ENCODE assay signal across 8 cellular contexts in the genomic region with DNA sequence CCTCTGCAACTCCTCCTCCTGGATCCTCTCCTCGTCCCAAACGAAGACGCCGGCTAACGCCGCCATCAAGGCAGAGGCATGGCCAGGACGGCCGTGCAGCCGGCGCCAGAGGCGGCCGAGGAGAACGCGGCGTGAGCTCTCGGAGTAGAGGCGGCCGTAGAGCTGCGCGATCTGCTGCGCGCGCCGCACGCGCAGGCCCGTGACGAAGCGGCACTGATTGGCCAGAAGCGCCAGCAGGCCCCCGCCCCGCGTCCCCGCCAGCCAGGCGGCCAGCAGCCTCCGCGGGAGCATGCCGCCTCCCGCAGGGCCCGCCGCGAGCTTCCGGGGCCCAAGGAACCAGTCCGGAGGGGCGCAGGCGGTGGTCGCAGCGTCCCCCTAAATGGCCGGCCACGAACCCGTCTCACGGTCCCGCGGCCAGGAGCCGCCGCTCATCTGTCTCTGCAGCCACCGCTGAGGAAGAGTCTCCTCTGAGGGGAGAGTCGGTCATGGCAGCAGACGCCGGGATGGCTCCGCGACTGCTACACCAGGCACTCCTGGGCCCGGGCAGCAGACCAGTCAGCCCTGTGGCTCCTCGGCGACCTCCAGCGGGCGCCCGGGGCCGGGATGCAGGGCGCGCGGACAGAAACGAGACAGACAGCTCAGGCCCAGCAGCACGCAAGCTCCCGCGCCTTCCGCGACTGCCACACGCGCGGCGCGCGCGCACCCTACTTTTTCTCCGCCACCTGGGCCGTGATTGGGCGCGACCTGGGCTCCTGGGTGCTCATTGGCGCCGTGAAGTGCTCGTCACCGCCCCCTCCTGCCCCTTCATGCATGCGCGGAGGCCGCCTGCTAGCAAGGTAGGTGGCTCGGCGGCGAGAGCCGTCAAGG. TPM values are rescaled to one million over a fixed set of nuclear protein-coding genes. Genes with fewer than 3 reads are reported as not detected.
DNase-seq lines count a peak whose midpoint lies in the region; FAIRE-seq and TF ChIP-seq lines count a peak whose summit lies in the region.

A gene with protein sequence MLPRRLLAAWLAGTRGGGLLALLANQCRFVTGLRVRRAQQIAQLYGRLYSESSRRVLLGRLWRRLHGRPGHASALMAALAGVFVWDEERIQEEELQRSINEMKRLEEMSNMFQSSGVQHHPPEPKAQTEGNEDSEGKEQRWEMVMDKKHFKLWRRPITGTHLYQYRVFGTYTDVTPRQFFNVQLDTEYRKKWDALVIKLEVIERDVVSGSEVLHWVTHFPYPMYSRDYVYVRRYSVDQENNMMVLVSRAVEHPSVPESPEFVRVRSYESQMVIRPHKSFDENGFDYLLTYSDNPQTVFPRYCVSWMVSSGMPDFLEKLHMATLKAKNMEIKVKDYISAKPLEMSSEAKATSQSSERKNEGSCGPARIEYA (minus strand): TSS at position 684 of the 867 bp plus-strand sequence. CDS start 393 bp downstream, at position 291.

- no peaks in the 10 kb centered on the region for H3K27me3 Mint-ChIP-seq in nephron (ENCODE audit: low read depth)
- H3K27me3 Mint-ChIP-seq in stimulated activated naive CD8-positive, alpha-beta T cell treated with anti-CD3 and anti-CD28 coated beads, Interleukin-15, Interleukin-2, amounts not matched to agents 100 ng/mL and 50 ng/mL, for 24 hours = no peaks in the 10 kb centered on the region

- no peaks in the 10 kb centered on the region for H3K9me3 Mint-ChIP-seq in nephron
- no peaks in the 10 kb centered on the region for H3K9me3 Mint-ChIP-seq in stimulated activated naive CD8-positive, alpha-beta T cell treated with anti-CD3 and anti-CD28 coated beads, Interleukin-15, Interleukin-2, amounts not matched to agents 100 ng/mL and 50 ng/mL, for 24 hours

- peaks cover 43% of the 10 kb centered on the region for H3K4me1 Mint-ChIP-seq in nephron
- peaks cover 57% of the 10 kb centered on the region for H3K4me1 Mint-ChIP-seq in stimulated activated naive CD8-positive, alpha-beta T cell treated with anti-CD3 and anti-CD28 coated beads, Interleukin-15, Interleukin-2, amounts not matched to agents 100 ng/mL and 50 ng/mL, for 24 hours (ENCODE audit: low read depth)

- peaks cover 5% of the 10 kb centered on the region for H3K36me3 Mint-ChIP-seq in nephron (ENCODE audit: low read depth)
- H3K36me3 Mint-ChIP-seq in stimulated activated naive CD8-positive, alpha-beta T cell treated with anti-CD3 and anti-CD28 coated beads, Interleukin-15, Interleukin-2, amounts not matched to agents 100 ng/mL and 50 ng/mL, for 24 hours (ENCODE audit: low read depth) = peaks cover 40% of the 10 kb centered on the region

- TF ChIP-seq CTCF in fibroblast of pulmonary artery (IDR thresholded peaks at IDR 0.05; ENCODE audit: low read length, missing control alignments) = no peak
- no peak for TF ChIP-seq CTCF in nephron (IDR thresholded peaks at IDR 0.05; ENCODE audit: unreplicated experiment in 3 of 3)

- peak; percentile 99 for DNase-seq in ELR (ENCODE audit: low read depth)
- DNase-seq in H54 (ENCODE audit: insufficient read length, low spot score) = peak; percentile 95
- DNase-seq in M059J (ENCODE audit: low read depth) = peak; percentile 95
- peak; percentile 96 to 97 for DNase-seq in SHP77 (lab: John Stamatoyannopoulos, UW)
- DNase-seq in activated effector memory CD4-positive, alpha-beta T cell treated with Interleukin-2 at 50 U/mL for 16 hours = peak; percentile 96
- DNase-seq in fibroblast of pulmonary artery (ENCODE audit: low read depth) = peak; percentile 98

- peak; percentile 93 for TF ChIP-seq POLR2A in H54 (IDR thresholded peaks at IDR 0.05; ENCODE audit: low read depth, low read length)

- FAIRE-seq in H54 (lab: Jason Lieb, UNC) = peak; percentile 89

- H3K27ac Mint-ChIP-seq in nephron = peak within 1 kb of the TSS; percentile 91 to 96 (median 95)
- peak within 1 kb of the TSS; percentile 97 for H3K27ac Mint-ChIP-seq in stimulated activated naive CD8-positive, alpha-beta T cell treated with anti-CD3 and anti-CD28 coated beads, Interleukin-15, Interleukin-2, amounts not matched to agents 100 ng/mL and 50 ng/mL, for 24 hours

- peak within 1 kb of the TSS; percentile 89 for H3K4me3 ChIP-seq in fibroblast of pulmonary artery (replicated peaks; ENCODE audit: low read depth, low read length)

- peak within 1 kb of the TSS; percentile 90 to 98 (median 96) for H3K4me3 Mint-ChIP-seq in nephron
- peak within 1 kb of the TSS; percentile 99 for H3K4me3 Mint-ChIP-seq in stimulated activated naive CD8-positive, alpha-beta T cell treated with anti-CD3 and anti-CD28 coated beads, Interleukin-15, Interleukin-2, amounts not matched to agents 100 ng/mL and 50 ng/mL, for 24 hours

RNA-seq across cellular contexts. Expression of the gene that starts here (rescaled TPM):
- 134 and 160 TPM in 2 replicates for total RNA-seq in M059J (2014; rRNA removed; shearing (Covaris generic))

Comparison
In these comparisons a context has a peak if more than half of its experiments do, and no peak if none do; other contexts are left out.
1. Peak in every context shown above with its lines: DNase-seq and H3K4me3 ChIP-seq.